8 cellular contexts compared by ENCODE assay signal in genomic region chr1:34885405-34886247, GRCh38. TPM values are rescaled to one million over a fixed set of nuclear protein-coding genes. Genes with fewer than 3 reads are reported as not detected.
DNase-seq lines count a peak whose midpoint lies in the region; ATAC-seq and TF ChIP-seq lines count a peak whose summit lies in the region.

No MANE protein-coding gene starts in this region.

- intact Hi-C loops in activated CD4-positive, alpha-beta memory T cell treated with anti-CD3 and anti-CD28 coated beads for 36 hours (cut with micrococcal nuclease), result no loop called here

- no peaks in the 10 kb centered on the region for H3K36me3 Mint-ChIP-seq in activated CD4-positive, alpha-beta memory T cell treated with anti-CD3 and anti-CD28 coated beads for 36 hours

- H3K9ac ChIP-seq in ES-I3 (ENCODE audit: low read depth, low read length), result peak overlapping the region; percentile 63

- no peak overlapping the region for H3K27ac Mint-ChIP-seq in activated CD4-positive, alpha-beta memory T cell treated with anti-CD3 and anti-CD28 coated beads for 36 hours

- ATAC-seq in omental fat pad (ENCODE audit: low FRiP score) (peak; percentile 68), HG03175 (IDR thresholded peaks at IDR 0.05; ENCODE audit: unreplicated experiment) (no peak)

- H3K4me1 ChIP-seq in ES-I3 (ENCODE audit: insufficient read depth, low read length), result no peaks in the 10 kb centered on the region

- H3K4me1 Mint-ChIP-seq in activated CD4-positive, alpha-beta memory T cell treated with anti-CD3 and anti-CD28 coated beads for 36 hours (ENCODE audit: low read depth), result peaks cover 3% of the 10 kb centered on the region

- no peaks in the 10 kb centered on the region for H3K9me3 Mint-ChIP-seq in activated CD4-positive, alpha-beta memory T cell treated with anti-CD3 and anti-CD28 coated beads for 36 hours

- H3K36me3 ChIP-seq in ES-I3 (ENCODE audit: insufficient read depth, low read length), result no peaks in the 10 kb centered on the region

- peaks cover 28% of the 10 kb centered on the region for H3K27me3 Mint-ChIP-seq in activated CD4-positive, alpha-beta memory T cell treated with anti-CD3 and anti-CD28 coated beads for 36 hours

- TF ChIP-seq CTCF in epithelial cell of esophagus (IDR thresholded peaks at IDR 0.05; ENCODE audit: insufficient read depth, low read depth, low read length, missing control alignments), result no peak
- no peak for TF ChIP-seq CTCF in omental fat pad (IDR thresholded peaks at IDR 0.05)

- DNase-seq in activated CD4-positive, alpha-beta memory T cell treated with anti-CD3 and anti-CD28 coated beads for 36 hours, result peak; percentile 77
- DNase-seq in epithelial cell of esophagus (ENCODE audit: low read depth) (peak; percentile 50), omental fat pad (ENCODE audit: low spot score) (no peak), ureter (ENCODE audit: low spot score) (peak; percentile 48), NCI-H446 (lab: John Stamatoyannopoulos, UW) (no peak), NCI-H2081 (lab: John Stamatoyannopoulos, UW) (no peak)

- H3K4me3 ChIP-seq in epithelial cell of esophagus (ENCODE audit: low read length), result no peak overlapping the region

- no peaks in the 10 kb centered on the region for H3K9me3 ChIP-seq in ES-I3 (ENCODE audit: control insufficient read depth, insufficient read depth, low read length)

- CTCF ChIA-PET in activated CD4-positive, alpha-beta memory T cell treated with anti-CD3 and anti-CD28 coated beads for 36 hours (lab: Charles Lee), result interaction anchor here (1.1 to 4.3 kb wide), 3 partner anchors 19 to 33 kb away, joined by 4 to 17 read pairs (median 7); partner anchors contain the start of gene SMIM12

- H3K4me3 Mint-ChIP-seq in activated CD4-positive, alpha-beta memory T cell treated with anti-CD3 and anti-CD28 coated beads for 36 hours, result peak overlapping the region; percentile 62

- POLR2A ChIA-PET in activated CD4-positive, alpha-beta memory T cell treated with anti-CD3 and anti-CD28 coated beads for 36 hours (lab: Charles Lee), result interaction anchor here (1.2 to 1.3 kb wide), 2 partner anchors 20 to 99 kb away, joined by 3 to 4 read pairs; partner anchors contain the start of gene TMEM35B

RNA-seq across cellular contexts. Expression of gene SMIM12, which starts 26.1 kb away (rescaled TPM):
- total RNA-seq in activated CD4-positive, alpha-beta memory T cell treated with anti-CD3 and anti-CD28 coated beads for 36 hours, result 10 to 100 TPM; 46.5 to 46.7 TPM
- total RNA-seq in omental fat pad, result 10 to 100 TPM; 34.0 to 65.4 (median 42.1) TPM
- total RNA-seq in ureter, result 37.6 TPM

RNA-seq across cellular contexts. Expression of gene DLGAP3, which starts 43.8 kb away (rescaled TPM):
- under 1 TPM; 0.82 to 0.88 TPM for total RNA-seq in activated CD4-positive, alpha-beta memory T cell treated with anti-CD3 and anti-CD28 coated beads for 36 hours
- total RNA-seq in omental fat pad (under 1 TPM; 0.25 to 0.84 (median 0.30) TPM), ureter (0.26 TPM)

Comparison
In these comparisons a context has a peak if more than half of its experiments do, and no peak if none do; other contexts are left out.
1. DNase-seq: peak in activated CD4-positive, alpha-beta memory T cell treated with anti-CD3 and anti-CD28 coated beads for 36 hours (single experiment), epithelial cell of esophagus (single experiment) and ureter (single experiment); none in omental fat pad (single experiment), NCI-H446 (0 of 2) and NCI-H2081 (0 of 2).